8 cellular contexts compared by ENCODE assay signal in the genomic region with DNA sequence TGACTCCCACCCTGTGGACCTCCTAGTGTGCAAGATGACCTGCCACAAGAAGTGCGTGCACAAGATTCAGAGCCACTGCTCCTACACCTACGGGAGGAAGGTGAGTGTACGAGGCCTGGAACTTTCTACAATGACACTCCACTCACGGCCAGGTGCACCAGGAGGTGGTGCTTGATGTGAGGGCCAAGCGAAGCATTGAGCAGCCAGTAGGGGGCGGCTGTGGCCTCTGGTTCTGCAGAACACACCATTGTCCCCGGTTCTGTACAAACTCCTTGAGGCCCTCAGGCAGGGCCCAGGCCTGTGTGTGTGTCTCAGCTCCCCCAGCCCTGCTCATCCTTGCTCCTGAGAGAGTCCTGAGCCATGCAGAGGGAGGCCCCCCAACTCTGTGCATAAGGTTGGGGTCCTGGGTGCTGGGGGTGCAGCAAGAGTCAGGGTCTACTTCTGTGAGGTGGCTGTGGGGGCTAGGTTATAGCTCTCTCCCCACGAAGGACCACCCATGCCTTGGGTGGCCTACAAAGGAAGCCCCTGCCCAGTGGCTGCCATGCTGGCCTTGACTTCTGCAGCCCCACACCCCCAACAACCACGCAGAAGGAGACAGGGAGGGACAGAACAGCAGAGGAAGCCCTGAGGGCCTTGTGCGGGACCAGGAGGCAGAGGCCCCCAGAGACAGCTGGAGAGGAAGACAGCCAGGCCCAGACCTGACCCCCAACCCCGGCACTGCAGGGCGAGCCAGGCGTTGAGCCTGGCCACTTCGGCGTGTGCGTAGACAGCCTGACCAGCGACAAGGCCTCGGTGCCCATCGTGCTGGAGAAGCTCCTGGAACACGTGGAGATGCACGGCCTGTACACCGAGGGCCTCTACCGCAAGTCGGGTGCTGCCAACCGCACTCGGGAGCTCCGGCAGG. TPM values are rescaled to one million over a fixed set of nuclear protein-coding genes. Genes with fewer than 3 reads are reported as not detected.
DNase-seq lines count a peak whose midpoint lies in the region; TF ChIP-seq lines count a peak whose summit lies in the region.

No MANE protein-coding gene starts in this region.

- H3K27me3 ChIP-seq in A673 (replicated peaks; ENCODE audit: insufficient read depth, low read depth, low read length, poor library complexity), result no peaks in the 10 kb centered on the region

- POLR2A ChIA-PET in A673 (lab: Charles Lee; ENCODE audit: low non-redundant PET), result interaction anchor here (0.6 kb wide), 1 partner anchor 594 kb away, joined by 3 read pairs; no protein-coding TSS in a partner anchor

- DNase-seq in A673 (ENCODE audit: low spot score) (peak; percentile 60), GM13976 (ENCODE audit: low spot score) (peak; percentile 66), RPMI7951 (ENCODE audit: low read depth) (peak; percentile 49), head of caudate nucleus (peak; percentile 20 to 82 (median 64)), retina (peak; percentile 45), ureter (ENCODE audit: low spot score) (no peak), GF-D8 (lab: John Stamatoyannopoulos, UW) (no peak)
- DNase-seq in activated naive CD4-positive, alpha-beta T cell treated with Interleukin-2 at 50 U/mL for 16 hours, result peak; percentile 65

- TF ChIP-seq CTCF in A673 (conservative IDR thresholded peaks at IDR 0.05; ENCODE audit: low read depth, low read length) (peak; percentile 74), GM13976 (IDR thresholded peaks at IDR 0.05; ENCODE audit: borderline replicate concordance, control extremely low read depth, extremely low read depth, insufficient read depth, missing control alignments) (peak; percentile 53)

- H3K9me3 ChIP-seq in A673 (ENCODE audit: low read depth, low read length, poor library complexity, severe bottlenecking), result no peaks in the 10 kb centered on the region

- BruUV-seq in A673 (replicated peaks; lab: Mats Ljungman, UMichigan), result no TSS peak

- peaks cover 20% of the 10 kb centered on the region for H3K36me3 ChIP-seq in A673 (ENCODE audit: insufficient read depth, low read length, poor library complexity, severe bottlenecking)

- no peaks in the 10 kb centered on the region for H3K4me1 ChIP-seq in A673 (ENCODE audit: insufficient read depth, low read length, poor library complexity, severe bottlenecking)

- no peak overlapping the region for H3K27ac ChIP-seq in A673 (ENCODE audit: low read depth, low read length, poor library complexity, severe bottlenecking)

- H3K4me3 ChIP-seq in A673 (ENCODE audit: low read depth, low read length, poor library complexity, severe bottlenecking), result no peak overlapping the region

- intact Hi-C loops in A673 (cut with micrococcal nuclease; ENCODE audit: unreplicated experiment) (loop anchor here (2.0 kb wide), 1 partner anchor 77 kb away; no protein-coding TSS in a partner anchor), head of caudate nucleus (cut with DNase I) (no loop called here)

- CTCF ChIA-PET in A673 (lab: Charles Lee), result interaction anchor here (1.0 kb wide), 1 partner anchor 38 kb away, joined by 3 read pairs; no protein-coding TSS in a partner anchor

- in situ Hi-C loops in GM13976 (cut with MboI; ENCODE audit: low sequenced_read_pairs, unreplicated experiment), result no loop called here

RNA-seq across cellular contexts. Expression of gene USE1, which starts 9.7 kb away (rescaled TPM):
- 32.1 and 33.2 TPM in 2 replicates for total RNA-seq in A673 (2021)
- total RNA-seq in RPMI7951 (2014; rRNA removed; shearing (Covaris generic)), result 38.6 and 40.6 TPM in 2 replicates
- total RNA-seq in ureter, result 20.2 TPM

RNA-seq across cellular contexts. Expression of gene OCEL1, which starts 20.5 kb away (rescaled TPM):
- total RNA-seq in A673 (2021) (8.2 and 14.8 TPM in 2 replicates), ureter (21.9 TPM)
- 5.1 and 8.1 TPM in 2 replicates for total RNA-seq in RPMI7951 (2014; rRNA removed; shearing (Covaris generic))

RNA-seq across cellular contexts. Expression of gene NR2F6, which starts 40.2 kb away (rescaled TPM):
- total RNA-seq in A673 (2021), result 26.3 and 32.9 TPM in 2 replicates
- total RNA-seq in RPMI7951 (2014; rRNA removed; shearing (Covaris generic)), result 29.8 and 43.4 TPM in 2 replicates
- 72.1 TPM for total RNA-seq in ureter

RNA-seq across cellular contexts. Expression of gene USHBP1, which starts 59.1 kb away (rescaled TPM):
- total RNA-seq in A673 (2021) (0.61 TPM in 1 of 2 replicates, not detected in the other), ureter (7.2 TPM)
- total RNA-seq in RPMI7951 (2014; rRNA removed; shearing (Covaris generic)), result not detected in 2 replicates

Comparison
In these comparisons a context has a peak if more than half of its experiments do, and no peak if none do; other contexts are left out.
1. DNase-seq: peak in A673 (single experiment), GM13976 (single experiment), RPMI7951 (single experiment), activated naive CD4-positive, alpha-beta T cell treated with Interleukin-2 at 50 U/mL for 16 hours (single experiment), head of caudate nucleus (42 of 42) and retina (single experiment); none in ureter (single experiment) and GF-D8 (single experiment).